ENCODE assay signal across 9 cellular contexts in the genomic region with DNA sequence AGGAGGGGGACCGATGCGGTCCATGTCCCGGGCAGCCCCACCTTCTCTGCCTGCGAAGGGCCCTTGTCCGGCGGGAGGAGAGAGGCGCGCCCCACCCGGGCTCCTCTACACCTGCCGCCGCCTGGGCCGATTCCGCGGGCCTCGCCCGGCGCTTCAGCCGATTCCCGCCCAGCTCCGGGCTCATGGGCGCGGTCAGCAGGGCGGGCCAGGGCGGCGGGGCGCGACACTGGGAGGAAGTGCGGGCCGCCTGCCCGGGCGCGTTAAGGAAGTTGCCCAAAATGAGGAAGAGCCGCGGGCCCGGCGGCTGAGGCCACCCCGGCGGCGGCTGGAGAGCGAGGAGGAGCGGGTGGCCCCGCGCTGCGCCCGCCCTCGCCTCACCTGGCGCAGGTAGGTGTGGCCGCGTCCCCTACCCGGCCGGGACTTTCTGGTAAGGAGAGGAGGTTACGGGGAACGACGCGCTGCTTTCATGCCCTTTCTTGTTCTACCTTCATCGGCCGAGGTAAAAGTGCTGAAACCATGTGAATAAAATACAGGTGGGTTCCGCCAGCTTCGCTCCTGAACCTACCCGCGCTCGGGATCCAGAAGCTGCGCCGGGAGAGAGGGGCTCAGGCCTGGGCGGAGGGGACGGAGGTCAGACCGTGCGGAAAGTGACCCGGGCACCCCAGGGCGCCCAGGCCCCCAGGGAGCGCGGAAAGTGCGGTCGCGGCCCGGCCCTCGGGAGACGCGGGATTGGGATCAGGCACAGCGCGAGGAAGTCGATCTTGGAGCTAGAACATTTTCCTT. TPM values are rescaled to one million over a fixed set of nuclear protein-coding genes. Genes with fewer than 3 reads are reported as not detected.
DNase-seq lines count a peak whose midpoint lies in the region; ATAC-seq, FAIRE-seq and TF ChIP-seq lines count a peak whose summit lies in the region.
"Had no signal": no experiment of that assay in that cellular context is flagged by ENCODE, and none has a peak within 500 bp of the region (broad histone marks: within the 10 kb centered on the region; RNA-seq: fewer than 3 reads in every experiment).

Gene SYK (plus strand): TSS at position 313 of the 783 bp plus-strand sequence. CDS start 42,080 bp downstream, outside the sequence.

- peaks cover 0 to 10% (median 7%) of the 10 kb centered on the region in 4 donors for H3K4me1 ChIP-seq in liver (ENCODE audit: control insufficient read depth in 4 of 4, insufficient read depth in 4 of 4, low read length in 3 of 4)
- H3K4me1 ChIP-seq in HepG2 (ENCODE audit: insufficient read depth, low read length) = no peaks in the 10 kb centered on the region
- H3K4me1 ChIP-seq in mesodermal cell (ENCODE audit: control insufficient read depth, insufficient read depth, low read length, poor library complexity, severe bottlenecking) = peaks cover 3% of the 10 kb centered on the region

- FAIRE-seq in HepG2 (lab: Jason Lieb, UNC) = no peak

- H3K9me3 ChIP-seq in liver (ENCODE audit: control insufficient read depth in 4 of 4, low read length in 3 of 4) (no peaks in the 10 kb centered on the region), HepG2 (ENCODE audit: low read length) (no peaks in the 10 kb centered on the region), mesodermal cell (ENCODE audit: control insufficient read depth, low read length) (no peaks in the 10 kb centered on the region)

- POLR2A ChIA-PET in HepG2 (lab: Yijun Ruan, JAX) = no interaction called here

- H2AFZ ChIP-seq in HepG2 (ENCODE audit: low read length) = no peak within 1 kb of the TSS

- no peak for DNase-seq in HepG2 (ENCODE audit: low spot score)
- DNase-seq in NOMO-1 treated with dmso at 0.1 percent for 144 hours (lab: John Stamatoyannopoulos, UW; ENCODE audit: unreplicated experiment) = peak; percentile 67
- DNase-seq in NCI-H1694 (lab: John Stamatoyannopoulos, UW) = no peak
- DNase-seq in dermis blood vessel endothelial cell = no peak

- CTCF ChIA-PET in HepG2 (lab: Yijun Ruan, JAX; ENCODE audit: low intra/inter-chr PET ratio, low total read pairs) = no interaction called here

- TF ChIP-seq EP300 in HepG2 (IDR thresholded peaks at IDR 0.05; ENCODE audit: low read depth in 2 of 2, low read length in 2 of 2) (no peak), HepG2 (CRISPR knock-in tag; IDR thresholded peaks at IDR 0.05; ENCODE audit: borderline replicate concordance) (no peak)

- H3K79me2 ChIP-seq in HepG2 (ENCODE audit: insufficient read depth, low read length) = no peaks in the 10 kb centered on the region

- H3K27ac ChIP-seq in liver (ENCODE audit: low read depth in 1 of 2, low read length in 2 of 2) = peak within 1 kb of the TSS; percentile 50 to 69
- H3K27ac ChIP-seq in HepG2 (ENCODE audit: extremely low read length, insufficient read depth, low read length) = no peak within 1 kb of the TSS
- peak within 1 kb of the TSS; percentile 19 for H3K27ac ChIP-seq in cingulate gyrus (ENCODE audit: low read depth, low read length)
- H3K27ac ChIP-seq in mesodermal cell (ENCODE audit: low read depth, low read length, severe bottlenecking) = no peak within 1 kb of the TSS

- no peak for TF ChIP-seq POLR2A in HepG2 (IDR thresholded peaks at IDR 0.05; ENCODE audit: insufficient read depth in 1 of 2, low read depth in 2 of 2, low read length in 2 of 2)

- intact Hi-C loops in HepG2 (cut with micrococcal nuclease; ENCODE audit: unreplicated experiment) = no loop called here

- BruUV-seq in HepG2 (replicated peaks; lab: Mats Ljungman, UMichigan) = no TSS peak

- no peak for ATAC-seq in HepG2
- ATAC-seq in HG02970 (IDR thresholded peaks at IDR 0.05; ENCODE audit: low FRiP score, unreplicated experiment) = peak; percentile 44

- peak within 1 kb of the TSS in 1 of 3 donors; percentile 50 for H3K4me3 ChIP-seq in liver (ENCODE audit: low read depth in 1 of 3, low read length in 3 of 3)
- no peak within 1 kb of the TSS for H3K4me3 ChIP-seq in HepG2 (replicated peaks in 1 of 3; ENCODE audit: insufficient read depth in 1 of 3, low read depth in 2 of 3, low read length in 3 of 3)
- peak within 1 kb of the TSS; percentile 36 for H3K4me3 ChIP-seq in mesodermal cell (ENCODE audit: extremely low read depth, insufficient read depth, low read length, poor library complexity, severe bottlenecking)

- TF ChIP-seq RAD21 in liver (IDR thresholded peaks at IDR 0.05) (no peak), HepG2 (CRISPR knock-in tag; IDR thresholded peaks at IDR 0.05) (no peak)

- H3K9ac ChIP-seq in liver (ENCODE audit: low read depth in 1 of 2, low read length in 2 of 2) (no peak within 1 kb of the TSS), HepG2 (ENCODE audit: insufficient read depth, low read depth, low read length) (no peak within 1 kb of the TSS)

- H3K4me2 ChIP-seq in HepG2 (ENCODE audit: low read depth, low read length) = no peak within 1 kb of the TSS

- H4K20me1 ChIP-seq in HepG2 (ENCODE audit: insufficient read depth, low read length) = no peaks in the 10 kb centered on the region

- no peak for TF ChIP-seq CTCF in liver (IDR thresholded peaks at IDR 0.05; ENCODE audit: low read depth, low read length, missing input control)
- TF ChIP-seq CTCF in HepG2 (CRISPR knock-in tag; IDR thresholded peaks at IDR 0.05) = no peak

- in situ Hi-C loops in HepG2 (cut with HindIII; ENCODE audit: extremely low pct_ligation_motif_present, low pct_unique_long_range_greater_than_20kb) = no loop called here

- H3K36me3 ChIP-seq in liver (ENCODE audit: control insufficient read depth in 4 of 4, insufficient read depth in 3 of 4, low read depth in 1 of 4, low read length in 3 of 4) (no peaks in the 10 kb centered on the region), HepG2 (replicated peaks in 1 of 2; ENCODE audit: control insufficient read depth in 1 of 2, insufficient read depth in 2 of 2, low read length in 2 of 2) (no peaks in the 10 kb centered on the region), mesodermal cell (ENCODE audit: control insufficient read depth, insufficient read depth, low read length) (no peaks in the 10 kb centered on the region)

- WGBS in liver = 4% methylated on average over 82 of the region's 82 CpGs
- 56% methylated on average over 49 of the region's 82 CpGs for WGBS in HepG2 (ENCODE audit: low lambda C conversion rate)
- WGBS in mesodermal cell (ENCODE audit: insufficient coverage in 2 of 2), 2 experiments = 2% methylated on average over 32 to 65 of the region's 82 CpGs

- H3K27me3 ChIP-seq in liver (ENCODE audit: control insufficient read depth in 4 of 4, insufficient read depth in 4 of 4, low read length in 3 of 4) = peaks cover 0 to 9% (median 3%) of the 10 kb centered on the region in 4 donors
- H3K27me3 ChIP-seq in HepG2 (ENCODE audit: control insufficient read depth in 1 of 2, insufficient read depth in 2 of 2, low read length in 2 of 2) = peaks cover 0 to 14% of the 10 kb centered on the region in 2 experiments; a peak in 1 of 5 replicates

TF ChIP-seq in liver, 16 proteins besides CTCF, POLR2A, EP300 and RAD21 (continues in another document):
- no peak for TF ChIP-seq NR2F2 (IDR thresholded peaks at IDR 0.05)

TF ChIP-seq in HepG2, 621 proteins besides CTCF, POLR2A, EP300 and RAD21 (continues in another document):
- TF ChIP-seq NFE2L1 (CRISPR knock-in tag; IDR thresholded peaks at IDR 0.05; ENCODE audit: borderline replicate concordance) (no peak), TARDBP (CRISPR knock-in tag; IDR thresholded peaks at IDR 0.05) (no peak), ZZZ3 (CRISPR knock-in tag; IDR thresholded peaks at IDR 0.05; ENCODE audit: borderline replicate concordance) (no peak), DMAP1 (CRISPR knock-in tag; IDR thresholded peaks at IDR 0.05) (no peak), ZNF121 (CRISPR knock-in tag; IDR thresholded peaks at IDR 0.05) (no peak), HOXA5 (CRISPR knock-in tag; IDR thresholded peaks at IDR 0.05) (no peak), ZNF451 (CRISPR knock-in tag; IDR thresholded peaks at IDR 0.05) (no peak), PAX8 (CRISPR knock-in tag; IDR thresholded peaks at IDR 0.05; ENCODE audit: borderline replicate concordance) (no peak), ZNF891 (CRISPR knock-in tag; IDR thresholded peaks at IDR 0.05) (no peak), BHLHE40 (IDR thresholded peaks at IDR 0.05; ENCODE audit: low read length) (no peak), ZNF138 (CRISPR knock-in tag; IDR thresholded peaks at IDR 0.05; ENCODE audit: low read depth) (no peak), ZNF44 (CRISPR knock-in tag; IDR thresholded peaks at IDR 0.05) (no peak), ZNF567 (CRISPR knock-in tag; IDR thresholded peaks at IDR 0.05; ENCODE audit: borderline replicate concordance) (no peak)

RNA-seq across cellular contexts. Expression of gene SYK, which starts in this region (rescaled TPM):
- 10 to 100 TPM in 1 of 2 donors, 1 to 10 TPM in 1; 5.3 to 15.4 TPM for total RNA-seq in liver
- polyA plus RNA-seq in liver = 1 to 10 TPM; 2.0 to 2.8 TPM
- total RNA-seq in HepG2 (2016; rRNA removed; fragmentation: Illumina TruSeq; extraction: Trizol) = not detected in 2 replicates
- not detected in 2 replicates for total RNA-seq in HepG2 (2016; cell fraction: cytosol; rRNA removed; fragmentation: Illumina TruSeq; extraction: Trizol; ENCODE audit: low read depth)
- not detected in 2 replicates for total RNA-seq in HepG2 (2016; cell fraction: insoluble cytoplasmic fraction; rRNA removed; fragmentation: Illumina TruSeq; extraction: Trizol)
- not detected in 2 replicates for total RNA-seq in HepG2 (2016; cell fraction: membrane; rRNA removed; fragmentation: Illumina TruSeq; extraction: Trizol)
- not detected in 2 replicates for total RNA-seq in HepG2 (2016; cell fraction: nucleus; rRNA removed; fragmentation: Illumina TruSeq; extraction: Trizol)
- polyA plus RNA-seq in HepG2 (2011; rRNA removed) = not detected in 2 replicates
- polyA plus RNA-seq in HepG2 (2011; cell fraction: cytosol; rRNA removed) = not detected in 2 replicates
- polyA plus RNA-seq in HepG2 (2011; cell fraction: nucleus; rRNA removed) = not detected in 2 replicates
- not detected in 2 replicates for polyA plus RNA-seq in HepG2 (2012)
- polyA plus RNA-seq in HepG2 (2016; cell fraction: cytosol; fragmentation: Illumina TruSeq; extraction: Trizol; ENCODE audit: low read depth) = not detected in 2 replicates
- polyA plus RNA-seq in HepG2 (2016; cell fraction: insoluble cytoplasmic fraction; fragmentation: Illumina TruSeq; extraction: Trizol; ENCODE audit: low read depth) = not detected in 2 replicates
- polyA plus RNA-seq in HepG2 (2016; cell fraction: membrane; fragmentation: Illumina TruSeq; extraction: Trizol; ENCODE audit: low read depth) = not detected in 2 replicates
- polyA plus RNA-seq in HepG2 (2016; cell fraction: nucleus; fragmentation: Illumina TruSeq; extraction: Trizol; ENCODE audit: insufficient read depth, low read depth) = not detected in 2 replicates
- 0.02 TPM in 1 of 2 replicates, not detected in the other for polyA minus RNA-seq in HepG2 (2011; rRNA and poly(A)+ RNA removed; ENCODE audit: low replicate concordance)
- polyA minus RNA-seq in HepG2 (2011; cell fraction: cytosol; rRNA and poly(A)+ RNA removed) = not detected in 2 replicates
- not detected in 2 replicates for polyA minus RNA-seq in HepG2 (2011; cell fraction: nucleus; rRNA and poly(A)+ RNA removed)
- 0.07 TPM for polyA plus RNA-seq in mesodermal cell (2013, experiment 1 of 2)
- not detected for polyA plus RNA-seq in mesodermal cell (2013, experiment 2 of 2)
- under 0.01 TPM in 1 of 2 replicates, not detected in the other for total RNA-seq in dermis blood vessel endothelial cell
- total RNA-seq: fibroblast of lung had no signal
- polyA plus RNA-seq: fibroblast of lung had no signal

Comparison
In these comparisons a context has a peak if more than half of its experiments do, and no peak if none do; other contexts are left out.
1. H3K27ac ChIP-seq: peak in liver (2 of 2) and cingulate gyrus (single experiment); none in HepG2 (single experiment) and mesodermal cell (single experiment).